In the genomic region with DNA sequence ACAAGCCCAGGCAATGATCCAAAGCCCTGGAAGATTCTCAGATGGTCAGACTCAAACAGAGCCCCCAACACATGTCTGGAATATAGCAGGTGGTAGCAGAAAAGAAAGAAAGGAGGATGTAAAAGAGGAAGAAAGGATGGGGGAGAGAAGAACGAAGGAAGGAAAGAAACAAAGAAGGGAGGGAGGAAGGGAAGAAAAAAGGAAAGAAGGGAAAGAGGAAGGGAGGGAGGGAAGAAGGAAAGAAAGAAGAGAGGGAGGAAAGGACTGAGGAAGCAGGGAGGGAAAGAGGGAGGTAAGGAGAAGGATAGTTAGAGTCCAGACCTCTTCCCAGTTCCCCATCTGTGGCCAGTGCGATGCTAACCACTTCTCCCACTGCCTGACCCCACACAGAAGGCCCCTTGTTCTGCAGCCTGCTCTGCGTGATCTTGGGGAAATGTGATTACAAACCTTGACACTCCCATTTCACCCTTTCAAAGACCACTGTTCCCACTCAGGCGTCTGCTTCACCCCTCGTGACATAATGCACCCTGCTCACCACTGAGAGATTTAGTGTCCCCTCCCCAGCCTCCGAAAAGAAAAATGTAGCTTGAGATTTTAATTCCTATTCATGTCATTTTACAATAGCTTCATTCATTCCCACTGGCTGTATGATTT, we compare ENCODE assay signal across 14 cellular contexts.
DNase-seq lines count a peak whose midpoint lies in the region; ATAC-seq and TF ChIP-seq lines count a peak whose summit lies in the region.
"Had no signal": no experiment of that assay in that cellular context is flagged by ENCODE, and none has a peak within 500 bp of the region (broad histone marks: within the 10 kb centered on the region; RNA-seq: fewer than 3 reads in every experiment).

No MANE protein-coding gene starts in this region.

- H3K9me3 ChIP-seq in gastroesophageal sphincter = no peaks in the 10 kb centered on the region

- H3K4me3 ChIP-seq in gastroesophageal sphincter = no peak overlapping the region

- TF ChIP-seq POLR2A in gastroesophageal sphincter (IDR thresholded peaks at IDR 0.05) = no peak

- 56 to 59% methylated on average over 5 to 6 of the region's 6 CpGs for WGBS in gastroesophageal sphincter (ENCODE audit: low coverage in 1 of 2), 2 donors

- ATAC-seq in gastroesophageal sphincter = no peak

- no peak for TF ChIP-seq EP300 in gastroesophageal sphincter (IDR thresholded peaks at IDR 0.05)

- no peaks in the 10 kb centered on the region for H3K4me1 ChIP-seq in gastroesophageal sphincter

- H3K36me3 ChIP-seq in gastroesophageal sphincter = no peaks in the 10 kb centered on the region

- TF ChIP-seq CTCF in gastroesophageal sphincter (IDR thresholded peaks at IDR 0.05) = no peak

- DNase-seq in Ammon's horn (ENCODE audit: low spot score) = peak; percentile 19
- DNase-seq in MV-4-11 (lab: John Stamatoyannopoulos, UW) = peak; percentile 49
- DNase-seq in globus pallidus (ENCODE audit: low spot score) = peak; percentile 9
- peak; percentile 16 for DNase-seq in pons (ENCODE audit: low spot score)
- DNase-seq in GOT3 (lab: John Stamatoyannopoulos, UW) = no peak
- no peak for DNase-seq in DMS53 (lab: John Stamatoyannopoulos, UW)
- DNase-seq: CD8-positive, alpha-beta memory T cell; EL; H7; NCI-H1436; NCI-H2029 treated with DMSO at 0.1 percent for 48 hours; NCI-H510A treated with DMSO at 0.1 percent for 48 hours; SHP77 had no signal

- H3K27me3 ChIP-seq in gastroesophageal sphincter = peaks cover 10% of the 10 kb centered on the region

- no peak overlapping the region for H3K27ac ChIP-seq in gastroesophageal sphincter

Comparison
In these comparisons a context has a peak if more than half of its experiments do, and no peak if none do; other contexts are left out.
1. DNase-seq: peak in Ammon's horn (single experiment), MV-4-11 (single experiment), globus pallidus (single experiment) and pons (single experiment); none in GOT3 (single experiment) and DMS53 (single experiment).